ENCODE assay signal across 12 cellular contexts in the genomic region with DNA sequence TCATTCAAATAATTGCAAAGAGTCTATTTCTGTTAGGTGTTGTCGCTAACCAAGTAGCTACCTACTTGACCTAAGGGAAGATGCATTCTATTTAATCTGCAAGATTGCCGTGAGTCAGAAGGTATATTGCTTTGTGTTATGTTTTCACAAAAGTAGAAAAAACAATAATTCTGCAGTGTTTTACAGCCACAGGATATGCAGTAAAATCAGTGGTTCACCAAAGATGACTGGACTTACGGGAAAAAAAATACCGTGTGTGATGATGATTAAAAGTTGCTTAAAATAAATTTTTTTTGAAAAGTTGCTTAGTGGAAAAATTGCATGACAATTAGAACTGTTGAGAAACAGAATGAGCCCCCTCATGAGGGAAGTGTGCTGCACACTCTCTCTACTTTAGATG.
"Had no signal": no experiment of that assay in that cellular context is flagged by ENCODE, and none has a peak within 500 bp of the region (broad histone marks: within the 10 kb centered on the region; RNA-seq: fewer than 3 reads in every experiment).

No MANE protein-coding gene starts in this region.

- H3K27me3 ChIP-seq: neural progenitor cell, transverse colon had no signal

- H3K27ac ChIP-seq: neural progenitor cell, parathyroid adenoma, transverse colon had no signal

- H3K4me1 ChIP-seq: neural progenitor cell, parathyroid adenoma, transverse colon had no signal

- H3K4me2 ChIP-seq: neural progenitor cell had no signal

- DNase-seq: activated CD4-positive, alpha-beta memory T cell treated with anti-CD3 and anti-CD28 coated beads for 36 hours; activated CD4-positive, CD25-positive, alpha-beta regulatory T cell treated with anti-CD3 and anti-CD28 coated beads, Interleukin-2, amount 50 U/mL, for 72 hours; activated naive CD8-positive, alpha-beta T cell treated with anti-CD3 and anti-CD28 coated beads, Interleukin-2, amount 10 ng/mL, durations not matched to agents 7 days and 5 days; activated T-cell treated with anti-CD3 and anti-CD28 coated beads, Interleukin-2, amount 50 U/mL, for 72 hours; glutamatergic neuron; small intestine; stimulated activated naive CD4-positive, alpha-beta T cell; substantia nigra; transverse colon had no signal

- H3K9me3 ChIP-seq: transverse colon had no signal

- H3K36me3 ChIP-seq: neural progenitor cell, transverse colon had no signal

- H3K79me2 ChIP-seq: parathyroid adenoma had no signal

- H3K4me3 ChIP-seq: neural progenitor cell, transverse colon had no signal

- H2AFZ ChIP-seq: neural progenitor cell, parathyroid adenoma had no signal

- ATAC-seq: esophagus mucosa had no signal
